1 cellular context compared by ENCODE assay signal in genomic region chr6:52538252-52538905, GRCh38.
TF ChIP-seq lines count a peak whose summit lies in the region.

No MANE protein-coding gene starts in this region.

TF ChIP-seq in H1, 55 proteins besides CTCF, POLR2A, EP300 and RAD21:
- TF ChIP-seq SIN3A (conservative IDR thresholded peaks at IDR 0.05 in 1 of 2, IDR thresholded peaks at IDR 0.05 in 1 of 2; ENCODE audit: low read depth in 1 of 2, low read length in 2 of 2) (no peak), PHF8 (conservative IDR thresholded peaks at IDR 0.05; ENCODE audit: low read depth, low read length) (no peak), USF2 (IDR thresholded peaks at IDR 0.05; ENCODE audit: low read length) (no peak), CHD1 (IDR thresholded peaks at IDR 0.05; ENCODE audit: low read depth, low read length) (no peak), ASH2L (IDR thresholded peaks at IDR 0.05; ENCODE audit: low read length) (no peak), RXRA (IDR thresholded peaks at IDR 0.05; ENCODE audit: insufficient read depth, low read depth, low read length) (no peak), SIRT6 (IDR thresholded peaks at IDR 0.05; ENCODE audit: low read length) (no peak), RBBP5 (IDR thresholded peaks at IDR 0.05; ENCODE audit: borderline replicate concordance, low read depth, low read length) (no peak), GABPA (IDR thresholded peaks at IDR 0.05; ENCODE audit: borderline replicate concordance, insufficient read depth, low read length) (no peak), NRF1 (IDR thresholded peaks at IDR 0.05; ENCODE audit: low read depth, low read length) (no peak), ATF3 (IDR thresholded peaks at IDR 0.05; ENCODE audit: insufficient read depth, low read depth, low read length) (no peak)
TF ChIP-seq in H1: peak in this region for 0.
